ENCODE assay signal across 23 cellular contexts in the genomic region with DNA sequence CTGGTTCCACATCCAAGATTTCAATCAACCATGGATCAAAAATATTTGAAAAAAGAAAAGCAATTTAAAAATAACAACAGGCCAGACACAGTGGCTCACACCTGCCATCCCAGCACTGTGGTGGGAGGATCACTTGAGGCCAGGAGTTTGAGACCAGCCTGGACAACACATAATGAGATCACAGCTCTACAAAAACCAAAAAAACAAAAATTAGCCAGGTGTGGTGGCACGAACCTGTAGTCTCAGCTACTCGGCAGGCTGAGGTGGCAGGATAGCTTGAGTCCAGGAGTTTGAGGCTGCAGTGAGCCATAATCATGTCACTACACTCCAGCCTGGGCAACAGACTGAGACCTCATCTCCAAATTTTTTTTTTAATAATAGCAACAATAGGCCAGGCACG. TPM values are rescaled to one million over a fixed set of nuclear protein-coding genes. Genes with fewer than 3 reads are reported as not detected.
DNase-seq lines count a peak whose midpoint lies in the region; ATAC-seq and TF ChIP-seq lines count a peak whose summit lies in the region.
"Had no signal": no experiment of that assay in that cellular context is flagged by ENCODE, and none has a peak within 500 bp of the region (broad histone marks: within the 10 kb centered on the region; RNA-seq: fewer than 3 reads in every experiment).

No MANE protein-coding gene starts in this region.

- WGBS in sigmoid colon, 2 donors = 88 to 89% methylated on average over 3 of the region's 3 CpGs

- peak overlapping the region; percentile 94 for H3K27ac Mint-ChIP-seq in activated CD8-positive, alpha-beta memory T cell treated with anti-CD3 and anti-CD28 coated beads, Interleukin-2, amount 10 ng/mL, durations not matched to agents 7 days and 5 days
- peak overlapping the region; percentile 51 for H3K27ac Mint-ChIP-seq in activated T-helper 17 cell treated with anti-CD3 and anti-CD28 coated beads, Interleukin-2, amount 50 U/mL, for 72 hours

- H3K27me3 ChIP-seq in sigmoid colon = peaks cover 0 to 4% (median 0%) of the 10 kb centered on the region in 3 donors

- H3K9me3 ChIP-seq in sigmoid colon = no peaks in the 10 kb centered on the region

- TF ChIP-seq EP300 in sigmoid colon (IDR thresholded peaks at IDR 0.05) = no peak

- no peak for ATAC-seq in activated CD8-positive, alpha-beta memory T cell treated with anti-CD3 and anti-CD28 coated beads, Interleukin-2, amount 10 ng/mL, durations not matched to agents 7 days and 5 days
- no peak for ATAC-seq in GM18505 (IDR thresholded peaks at IDR 0.05; ENCODE audit: unreplicated experiment)
- no peak for ATAC-seq in activated T-helper 17 cell treated with anti-CD3 and anti-CD28 coated beads, Interleukin-2, amount 50 U/mL, for 72 hours (replicated peaks)
- ATAC-seq in HG02884 (IDR thresholded peaks at IDR 0.05; ENCODE audit: unreplicated experiment) = no peak
- ATAC-seq: HepG2 had no signal

- peaks cover 16% of the 10 kb centered on the region for H3K36me3 Mint-ChIP-seq in activated CD8-positive, alpha-beta memory T cell treated with anti-CD3 and anti-CD28 coated beads, Interleukin-2, amount 10 ng/mL, durations not matched to agents 7 days and 5 days
- H3K36me3 Mint-ChIP-seq in activated T-helper 17 cell treated with anti-CD3 and anti-CD28 coated beads, Interleukin-2, amount 50 U/mL, for 72 hours (ENCODE audit: low read depth) = peaks cover 30% of the 10 kb centered on the region
- H3K36me3 Mint-ChIP-seq: CD8-positive, alpha-beta T cell had no signal

- intact Hi-C loops in sigmoid colon (cut with DNase I) = no loop called here

- H3K27ac ChIP-seq in sigmoid colon = no peak overlapping the region

- TF ChIP-seq POLR2A in GM18505 (IDR thresholded peaks at IDR 0.05; ENCODE audit: borderline replicate concordance, extremely low read depth, insufficient read depth, insufficient read length) (peak; percentile 7), sigmoid colon (IDR thresholded peaks at IDR 0.05) (no peak)

- peaks cover 83% of the 10 kb centered on the region for H3K4me1 Mint-ChIP-seq in activated CD8-positive, alpha-beta memory T cell treated with anti-CD3 and anti-CD28 coated beads, Interleukin-2, amount 10 ng/mL, durations not matched to agents 7 days and 5 days
- H3K4me1 Mint-ChIP-seq in activated T-helper 17 cell treated with anti-CD3 and anti-CD28 coated beads, Interleukin-2, amount 50 U/mL, for 72 hours = peaks cover 36% of the 10 kb centered on the region

- H3K27me3 Mint-ChIP-seq in activated CD8-positive, alpha-beta memory T cell treated with anti-CD3 and anti-CD28 coated beads, Interleukin-2, amount 10 ng/mL, durations not matched to agents 7 days and 5 days = peaks cover 24% of the 10 kb centered on the region
- no peaks in the 10 kb centered on the region for H3K27me3 Mint-ChIP-seq in activated T-helper 17 cell treated with anti-CD3 and anti-CD28 coated beads, Interleukin-2, amount 50 U/mL, for 72 hours

- CTCF ChIA-PET in activated CD8-positive, alpha-beta memory T cell treated with anti-CD3 and anti-CD28 coated beads, Interleukin-2, amount 10 ng/mL, durations not matched to agents 7 days and 5 days (lab: Charles Lee) = interaction anchor here (1.3 to 11.2 kb wide), 5 partner anchors 10 to 105 kb away, joined by 3 to 309 read pairs (median 4); a partner anchor contains a TSS

- peaks cover 0 to 7% (median 5%) of the 10 kb centered on the region in 4 donors for H3K4me1 ChIP-seq in sigmoid colon

- no peak for DNase-seq in activated CD8-positive, alpha-beta memory T cell treated with anti-CD3 and anti-CD28 coated beads, Interleukin-2, amount 10 ng/mL, durations not matched to agents 7 days and 5 days
- no peak for DNase-seq in activated CD8-positive, alpha-beta memory T cell treated with anti-CD3 and anti-CD28 coated beads, Interleukin-2, amount 50 U/mL, for 4 hours
- DNase-seq in sigmoid colon (peak; percentile 19), anterior cingulate cortex (lab: John Stamatoyannopoulos, UW) (no peak), superior temporal gyrus (ENCODE audit: extremely low spot score) (no peak)
- DNase-seq: CD8-positive, alpha-beta T cell; DMS79 treated with DMSO at 0.1 percent for 48 hours; KG1; NCI-H1436; NCI-H2029 treated with DMSO at 0.1 percent for 48 hours; NCI-H748 treated with DMSO at 0.1 percent for 48 hours; OCI-M1; RPMI8226 had no signal

- peak overlapping the region; percentile 78 for H3K4me3 Mint-ChIP-seq in activated CD8-positive, alpha-beta memory T cell treated with anti-CD3 and anti-CD28 coated beads, Interleukin-2, amount 10 ng/mL, durations not matched to agents 7 days and 5 days
- peak overlapping the region; percentile 68 for H3K4me3 Mint-ChIP-seq in activated T-helper 17 cell treated with anti-CD3 and anti-CD28 coated beads, Interleukin-2, amount 50 U/mL, for 72 hours

- H3K4me3 ChIP-seq in sigmoid colon = no peak overlapping the region

- no peak for TF ChIP-seq CTCF in sigmoid colon (IDR thresholded peaks at IDR 0.05)

- H3K9me3 Mint-ChIP-seq in activated CD8-positive, alpha-beta memory T cell treated with anti-CD3 and anti-CD28 coated beads, Interleukin-2, amount 10 ng/mL, durations not matched to agents 7 days and 5 days (ENCODE audit: low read depth) = no peaks in the 10 kb centered on the region
- H3K9me3 Mint-ChIP-seq in activated T-helper 17 cell treated with anti-CD3 and anti-CD28 coated beads, Interleukin-2, amount 50 U/mL, for 72 hours = no peaks in the 10 kb centered on the region
- H3K9me3 Mint-ChIP-seq: CD8-positive, alpha-beta T cell had no signal

- no peaks in the 10 kb centered on the region for H3K36me3 ChIP-seq in sigmoid colon

RNA-seq across cellular contexts. Expression of a gene that starts 13.4 kb away (rescaled TPM):
- total RNA-seq in activated CD8-positive, alpha-beta memory T cell treated with anti-CD3 and anti-CD28 coated beads, Interleukin-2, amount 10 ng/mL, durations not matched to agents 7 days and 5 days = 1 to 10 TPM in 1 of 2 experiments, under 1 TPM in 1; 0.44 to 1.2 TPM
- 1 to 10 TPM; 2.2 to 2.5 TPM for total RNA-seq in activated T-helper 17 cell treated with anti-CD3 and anti-CD28 coated beads, Interleukin-2, amount 50 U/mL, for 72 hours
- not detected for total RNA-seq in sigmoid colon
- polyA plus RNA-seq in sigmoid colon = not detected
- total RNA-seq: A172; CD8-positive, alpha-beta T cell; G401; H4; HepG2; M059J; NCI-H460 had no signal
- polyA plus RNA-seq: BJ, HepG2 had no signal

RNA-seq across cellular contexts. Expression of a gene that starts 54.8 kb away (rescaled TPM):
- total RNA-seq in activated CD8-positive, alpha-beta memory T cell treated with anti-CD3 and anti-CD28 coated beads, Interleukin-2, amount 10 ng/mL, durations not matched to agents 7 days and 5 days = under 1 TPM in 1 of 2 experiments, not detected in 1; 0.18 TPM
- 1 to 10 TPM in 1 of 2 donors, under 1 TPM in 1; 0.48 to 3.3 TPM for total RNA-seq in activated T-helper 17 cell treated with anti-CD3 and anti-CD28 coated beads, Interleukin-2, amount 50 U/mL, for 72 hours
- total RNA-seq in sigmoid colon = 1 to 10 TPM in 1 of 4 donors, under 1 TPM in 1, not detected in 2; 0.36 to 2.2 TPM
- polyA plus RNA-seq in sigmoid colon = 10 to 100 TPM; 18.5 to 20.4 (median 20.0) TPM
- total RNA-seq: CD8-positive, alpha-beta T cell had no signal

RNA-seq across cellular contexts. Expression of a gene that starts 57.5 kb away (rescaled TPM):
- total RNA-seq in activated CD8-positive, alpha-beta memory T cell treated with anti-CD3 and anti-CD28 coated beads, Interleukin-2, amount 10 ng/mL, durations not matched to agents 7 days and 5 days = 10 to 100 TPM; 42.1 to 58.8 TPM
- total RNA-seq in activated T-helper 17 cell treated with anti-CD3 and anti-CD28 coated beads, Interleukin-2, amount 50 U/mL, for 72 hours = 10 to 100 TPM; 11.1 to 19.9 TPM
- not detected for total RNA-seq in sigmoid colon
- polyA plus RNA-seq in sigmoid colon = 1 to 10 TPM in 1 of 3 donors, under 1 TPM in 1, not detected in 1; 0.23 to 1.4 TPM
- total RNA-seq: G401, HepG2, M059J had no signal
- polyA plus RNA-seq: BJ, HepG2 had no signal

Comparison
In these comparisons a context has a peak if more than half of its experiments do, and no peak if none do; other contexts are left out.
1. RNA of a gene that starts 57.5 kb away (total RNA-seq): 42.1 to 58.8 TPM in activated CD8-positive, alpha-beta memory T cell treated with anti-CD3 and anti-CD28 coated beads, Interleukin-2, amount 10 ng/mL, durations not matched to agents 7 days and 5 days and 11.1 to 19.9 TPM in activated T-helper 17 cell treated with anti-CD3 and anti-CD28 coated beads, Interleukin-2, amount 50 U/mL, for 72 hours; not detected in sigmoid colon; every median in the first group is over 10 times any median in the second.